Comparison of ENCODE assay signal across 8 cellular contexts in the genomic region with DNA sequence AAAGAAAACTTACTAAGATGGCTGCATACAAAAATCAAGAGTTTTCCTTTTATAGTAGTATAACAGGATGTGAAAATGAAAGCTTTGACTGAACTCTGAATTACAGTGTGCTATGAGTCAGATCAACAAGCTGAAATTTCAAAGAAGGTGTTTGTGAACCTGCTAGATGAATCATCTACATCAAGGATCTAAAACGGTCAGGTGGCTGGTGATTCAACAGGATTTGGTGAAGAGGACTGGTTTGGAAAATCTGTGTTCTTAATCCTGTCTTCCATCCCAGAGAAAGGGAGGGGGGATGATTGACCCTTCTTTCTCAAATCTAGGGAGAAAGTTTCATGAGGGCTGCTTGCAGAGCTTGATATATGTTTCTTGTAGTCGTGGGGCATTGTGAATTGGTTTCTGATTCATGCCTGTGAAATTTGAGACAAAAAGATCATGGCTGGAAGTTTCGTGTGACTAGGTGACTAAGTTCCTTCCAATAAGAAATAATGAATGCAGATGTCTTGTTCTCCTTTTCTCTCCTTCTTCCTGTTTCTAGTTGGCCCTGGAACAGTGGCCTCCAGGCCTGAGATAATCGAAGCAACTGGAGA.
DNase-seq lines count a peak whose midpoint lies in the region; ATAC-seq, FAIRE-seq and TF ChIP-seq lines count a peak whose summit lies in the region.

No MANE protein-coding gene starts in this region.

- peak; percentile 99 for ATAC-seq in HG02840 (IDR thresholded peaks at IDR 0.05; ENCODE audit: low FRiP score, unreplicated experiment)
- ATAC-seq in GM12878, result peak; percentile 99
- no peak for ATAC-seq in left cardiac atrium

- peaks cover 2% of the 10 kb centered on the region; the same call in 2 of the 3 replicates for H3K9me3 ChIP-seq in GM12878 (replicated peaks; ENCODE audit: control insufficient read depth, insufficient read depth, low read length)

- in situ Hi-C loops in GM12878 (cut with MboI), result loop anchor here (10.0 kb wide), 1 partner anchor 919 kb away; no protein-coding TSS in a partner anchor

- no peaks in the 10 kb centered on the region for H3K36me3 ChIP-seq in GM12878 (ENCODE audit: control insufficient read depth in 2 of 2, insufficient read depth in 2 of 2, low read length in 1 of 2)

- peaks cover 11% of the 10 kb centered on the region for H3K4me1 ChIP-seq in GM12878 (ENCODE audit: control insufficient read depth, insufficient read depth, low read length)

- TF ChIP-seq POLR2A in GM12878 (IDR thresholded peaks at IDR 0.05; ENCODE audit: low read depth, low read length), result no peak
- no peak for TF ChIP-seq POLR2A in erythroblast (IDR thresholded peaks at IDR 0.05; ENCODE audit: low read length)

- peak overlapping the region; percentile 55 for H3K9ac ChIP-seq in GM12878 (ENCODE audit: control insufficient read depth, insufficient read depth, low read length)

- no peaks in the 10 kb centered on the region for H3K27me3 ChIP-seq in GM12878 (replicated peaks in 1 of 2; ENCODE audit: control insufficient read depth in 2 of 2, insufficient read depth in 2 of 2, low read length in 1 of 2)

- H3K4me2 ChIP-seq in GM12878 (ENCODE audit: control insufficient read depth, insufficient read depth), result peak overlapping the region; percentile 74

- no peaks in the 10 kb centered on the region for H3K79me2 ChIP-seq in GM12878 (ENCODE audit: control insufficient read depth, insufficient read depth, low read length)

- H3K4me3 ChIP-seq in GM12878, result 0 out of 2 replicates have a peak overlapping the region, but pooled peaks have one; percentile 18

- TF ChIP-seq EP300 in GM12878 (IDR thresholded peaks at IDR 0.05; ENCODE audit: borderline replicate concordance in 1 of 2, control insufficient read depth in 1 of 2, low read depth in 2 of 2, low read length in 2 of 2), result peak in 1 of 2 experiments; percentile 68; a peak in 1 of 4 replicates

- WGBS in GM12878 (ENCODE audit: insufficient coverage, insufficient replicate concordance, low lambda C conversion rate, missing lambda C conversion rate), result 30% methylated on average over 4 of the region's 4 CpGs

- RAD21 ChIA-PET in GM12878 (lab: Charles Lee; ENCODE audit: unreplicated experiment), result interaction anchor here (1.0 to 2.7 kb wide), 3 partner anchors 11 to 24 kb away, joined by 3 to 10 read pairs (median 3); no protein-coding TSS in a partner anchor

- H2AFZ ChIP-seq in GM12878 (ENCODE audit: control insufficient read depth, low read depth, low read length), result peak overlapping the region; percentile 86

- TF ChIP-seq CTCF in GM12878 (IDR thresholded peaks at IDR 0.05 in 2 of 3, conservative IDR thresholded peaks at IDR 0.05 in 1 of 3; ENCODE audit: control insufficient read depth in 2 of 3, extremely low read depth in 1 of 3, insufficient read depth in 1 of 3, low read depth in 3 of 3, low read length in 3 of 3), result no peak

- DNase-seq in activated T-cell treated with anti-CD3 and anti-CD28 coated beads for 24 hours (ENCODE audit: low read depth), result peak; percentile 10
- DNase-seq in activated T-cell treated with anti-CD3 and anti-CD28 coated beads, Interleukin-2, amount 50 U/mL, for 1 hour, result no peak
- DNase-seq in NCI-H69 (lab: John Stamatoyannopoulos, UW), result peak; percentile 17
- DNase-seq in GM12878 (ENCODE audit: low read depth, low spot score), result peak; percentile 55
- peak; percentile 30 for DNase-seq in stimulated activated CD4-positive, alpha-beta T cell treated with anti-CD3 and anti-CD28 coated beads, Interleukin-1b, Interleukin-23, amount 100 ng/mL, for 48 hours
- DNase-seq in erythroblast (lab: John Stamatoyannopoulos, UW), result no peak
- no peak for DNase-seq in left cardiac atrium

- TF ChIP-seq RAD21 in GM12878 (IDR thresholded peaks at IDR 0.05; ENCODE audit: insufficient read depth, low read depth, low read length), result no peak

- intact Hi-C loops in GM12878 (cut with micrococcal nuclease; ENCODE audit: unreplicated experiment) (loop anchor here (2.0 to 10.0 kb wide), 3 partner anchors 57 to 919 kb away; a partner anchor contains a TSS), left cardiac atrium (cut with DNase I) (no loop called here)

- CTCF ChIA-PET in GM12878 (lab: Yijun Ruan, JAX), result interaction anchor here (0.6 to 1.9 kb wide), 3 partner anchors 14 to 1877 kb away, joined by 3 to 5 read pairs (median 4); no protein-coding TSS in a partner anchor

- H3K27ac ChIP-seq in GM12878 (ENCODE audit: control insufficient read depth, insufficient read depth), result peak overlapping the region; percentile 87

- peak; percentile 54 for FAIRE-seq in GM12878 (lab: Jason Lieb, UNC)

- SMC1A ChIA-PET in GM12878 (lab: Charles Lee; ENCODE audit: uncharacterized antibody, unreplicated experiment), result interaction anchor here (0.9 to 2.9 kb wide), 4 partner anchors 10 to 77 kb away, joined by 3 to 15 read pairs (median 7); no protein-coding TSS in a partner anchor

- POLR2A ChIA-PET in GM12878 (lab: Charles Lee), result no interaction called here

- H4K20me1 ChIP-seq in GM12878 (ENCODE audit: control insufficient read depth, insufficient read depth), result no peaks in the 10 kb centered on the region

- BruUV-seq in GM12878 (replicated peaks; lab: Mats Ljungman, UMichigan), result TSS peak; percentile 85

TF ChIP-seq in GM12878, 131 proteins besides CTCF, POLR2A, EP300 and RAD21 (continues in another document):
- TF ChIP-seq BCL11A (IDR thresholded peaks at IDR 0.05; ENCODE audit: low read depth, low read length), result peak; percentile 85; the same call in 1 of the 2 replicates
- peak; percentile 66 for TF ChIP-seq RAD51 (IDR thresholded peaks at IDR 0.05)
- TF ChIP-seq GABPA (IDR thresholded peaks at IDR 0.05; ENCODE audit: low read depth), result peak; percentile 61; the same call in 1 of the 2 replicates
- TF ChIP-seq MEF2B (IDR thresholded peaks at IDR 0.05; ENCODE audit: partially characterized antibody, poor library complexity, severe bottlenecking), result peak; percentile 71
- TF ChIP-seq, protein P1, sequence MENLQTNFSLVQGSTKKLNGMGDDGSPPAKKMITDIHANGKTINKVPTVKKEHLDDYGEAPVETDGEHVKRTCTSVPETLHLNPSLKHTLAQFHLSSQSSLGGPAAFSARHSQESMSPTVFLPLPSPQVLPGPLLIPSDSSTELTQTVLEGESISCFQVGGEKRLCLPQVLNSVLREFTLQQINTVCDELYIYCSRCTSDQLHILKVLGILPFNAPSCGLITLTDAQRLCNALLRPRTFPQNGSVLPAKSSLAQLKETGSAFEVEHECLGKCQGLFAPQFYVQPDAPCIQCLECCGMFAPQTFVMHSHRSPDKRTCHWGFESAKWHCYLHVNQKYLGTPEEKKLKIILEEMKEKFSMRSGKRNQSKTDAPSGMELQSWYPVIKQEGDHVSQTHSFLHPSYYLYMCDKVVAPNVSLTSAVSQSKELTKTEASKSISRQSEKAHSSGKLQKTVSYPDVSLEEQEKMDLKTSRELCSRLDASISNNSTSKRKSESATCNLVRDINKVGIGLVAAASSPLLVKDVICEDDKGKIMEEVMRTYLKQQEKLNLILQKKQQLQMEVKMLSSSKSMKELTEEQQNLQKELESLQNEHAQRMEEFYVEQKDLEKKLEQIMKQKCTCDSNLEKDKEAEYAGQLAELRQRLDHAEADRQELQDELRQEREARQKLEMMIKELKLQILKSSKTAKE (IDR thresholded peaks at IDR 0.05; ENCODE audit: low read depth, poor library complexity, severe bottlenecking), result peak; percentile 35
- peak; percentile 85 for TF ChIP-seq CBX5 (IDR thresholded peaks at IDR 0.05; ENCODE audit: low read depth)
- no peak for TF ChIP-seq ZSCAN29 (IDR thresholded peaks at IDR 0.05)
- peak; percentile 65 for TF ChIP-seq MTA2 (IDR thresholded peaks at IDR 0.05; ENCODE audit: low read depth)
- TF ChIP-seq SMAD5 (IDR thresholded peaks at IDR 0.05; ENCODE audit: low read depth), result no peak
- TF ChIP-seq, protein P2, sequence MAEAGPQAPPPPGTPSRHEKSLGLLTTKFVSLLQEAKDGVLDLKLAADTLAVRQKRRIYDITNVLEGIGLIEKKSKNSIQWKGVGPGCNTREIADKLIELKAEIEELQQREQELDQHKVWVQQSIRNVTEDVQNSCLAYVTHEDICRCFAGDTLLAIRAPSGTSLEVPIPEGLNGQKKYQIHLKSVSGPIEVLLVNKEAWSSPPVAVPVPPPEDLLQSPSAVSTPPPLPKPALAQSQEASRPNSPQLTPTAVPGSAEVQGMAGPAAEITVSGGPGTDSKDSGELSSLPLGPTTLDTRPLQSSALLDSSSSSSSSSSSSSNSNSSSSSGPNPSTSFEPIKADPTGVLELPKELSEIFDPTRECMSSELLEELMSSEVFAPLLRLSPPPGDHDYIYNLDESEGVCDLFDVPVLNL (IDR thresholded peaks at IDR 0.05; ENCODE audit: low read depth, low read length), result no peak
- TF ChIP-seq RUNX3 (IDR thresholded peaks at IDR 0.05; ENCODE audit: low read length), result peak; percentile 64
- TF ChIP-seq SP1 (IDR thresholded peaks at IDR 0.05; ENCODE audit: low read depth, low read length), result peak; percentile 9
- TF ChIP-seq RB1 (IDR thresholded peaks at IDR 0.05; ENCODE audit: borderline replicate concordance), result no peak
- TF ChIP-seq HDGF (IDR thresholded peaks at IDR 0.05), result no peak
- no peak for TF ChIP-seq HCFC1 (IDR thresholded peaks at IDR 0.05; ENCODE audit: low read length)
- TF ChIP-seq CEBPB (IDR thresholded peaks at IDR 0.05; ENCODE audit: borderline replicate concordance in 1 of 2, low read depth in 2 of 2, low read length in 2 of 2), result 0 out of 4 replicates have a peak, but pooled peaks of 1 of the 2 experiments have one; percentile 42
- TF ChIP-seq IRF4 (IDR thresholded peaks at IDR 0.05; ENCODE audit: low read depth, low read length), result peak; percentile 86
- no peak for TF ChIP-seq SMARCA5 (IDR thresholded peaks at IDR 0.05)
- TF ChIP-seq TCF7 (IDR thresholded peaks at IDR 0.05; ENCODE audit: borderline replicate concordance), result 0 out of 2 replicates have a peak, but pooled peaks have one; percentile 57
- peak; percentile 86 for TF ChIP-seq MTA3 (IDR thresholded peaks at IDR 0.05; ENCODE audit: borderline replicate concordance, low read length)
- peak; percentile 95 for TF ChIP-seq JUNB (IDR thresholded peaks at IDR 0.05)
- peak; percentile 87 to 90 for TF ChIP-seq IKZF2 (IDR thresholded peaks at IDR 0.05)

Comparison
In these comparisons a context has a peak if more than half of its experiments do, and no peak if none do; other contexts are left out.
1. DNase-seq: peak in activated T-cell treated with anti-CD3 and anti-CD28 coated beads for 24 hours (single experiment), NCI-H69 (single experiment), GM12878 (single experiment) and stimulated activated CD4-positive, alpha-beta T cell treated with anti-CD3 and anti-CD28 coated beads, Interleukin-1b, Interleukin-23, amount 100 ng/mL, for 48 hours (single experiment); none in activated T-cell treated with anti-CD3 and anti-CD28 coated beads, Interleukin-2, amount 50 U/mL, for 1 hour (single experiment), erythroblast (0 of 2) and left cardiac atrium (single experiment).
2. ATAC-seq: peak in HG02840 (single experiment) and GM12878 (single experiment); none in left cardiac atrium (0 of 2).